In genomic region chr4:112247021-112247420, GRCh38 we compare ENCODE assay signal across 27 cellular contexts.
"Had no signal": no experiment of that assay in that cellular context is flagged by ENCODE, and none has a peak within 500 bp of the region (broad histone marks: within the 10 kb centered on the region; RNA-seq: fewer than 3 reads in every experiment).

No MANE protein-coding gene starts in this region.

- H3K9me3 ChIP-seq: MG63, SJCRH30 had no signal

- DNase-seq: activated CD4-positive, alpha-beta T cell treated with anti-CD3 and anti-CD28 coated beads, Interleukin-2, amount 10 ng/mL, durations not matched to agents 24 days and 14 days; activated CD4-positive, alpha-beta T cell treated with anti-CD3 and anti-CD28 coated beads, Interleukin-2, amount 50 U/mL, for 4 hours; activated CD8-positive, alpha-beta T cell treated with anti-CD3 and anti-CD28 coated beads for 36 hours; activated gamma-delta T cell treated with Interleukin-2 at 50 U/mL for 16 hours; activated naive CD4-positive, alpha-beta T cell treated with anti-CD3 and anti-CD28 coated beads for 36 hours; activated naive CD8-positive, alpha-beta T cell treated with anti-CD3 and anti-CD28 coated beads, Interleukin-2, amount 50 U/mL, for 24 hours; activated T-cell treated with anti-CD3 and anti-CD28 coated beads, Interleukin-2, amount 50 U/mL, for 1 hour; aorta; Karpas-422; MG63; NCI-H1048; NCI-H1105 treated with DMSO at 0.1 percent for 48 hours; NCI-H1436; NCI-H1694; NCI-H2029; NCI-H345; NCI-H524 treated with DMSO at 0.1 percent for 48 hours; SHP77; SJCRH30; T1000; WERI-Rb-1 had no signal

- H3K27ac Mint-ChIP-seq: activated CD4-positive, alpha-beta T cell treated with anti-CD3 and anti-CD28 coated beads, Interleukin-2, amount 10 ng/mL, durations not matched to agents 24 days and 14 days; activated CD8-positive, alpha-beta T cell treated with anti-CD3 and anti-CD28 coated beads for 36 hours; activated naive CD4-positive, alpha-beta T cell treated with anti-CD3 and anti-CD28 coated beads for 36 hours; activated naive CD4-positive, alpha-beta T cell treated with anti-CD3 and anti-CD28 coated beads, Interleukin-2, amount 50 U/mL, for 72 hours; activated naive CD8-positive, alpha-beta T cell treated with anti-CD3 and anti-CD28 coated beads, Interleukin-2, amount 50 U/mL, for 24 hours; activated T-helper 1 cell treated with anti-CD3 and anti-CD28 coated beads, Interleukin-12 subunit alpha, Interleukin-12 subunit beta, Interleukin-2, Interleukin-4 antibody, amounts not matched to agents 30 ng/mL and 10 ng/mL and 1 ng/mL, durations not matched to agents 14 hours and 24 hours and 36 hours had no signal

- H3K4me3 Mint-ChIP-seq: activated CD4-positive, alpha-beta T cell treated with anti-CD3 and anti-CD28 coated beads, Interleukin-2, amount 10 ng/mL, durations not matched to agents 24 days and 14 days; activated CD8-positive, alpha-beta T cell treated with anti-CD3 and anti-CD28 coated beads for 36 hours; activated naive CD4-positive, alpha-beta T cell treated with anti-CD3 and anti-CD28 coated beads for 36 hours; activated naive CD8-positive, alpha-beta T cell treated with anti-CD3 and anti-CD28 coated beads, Interleukin-2, amount 50 U/mL, for 24 hours; activated T-helper 1 cell treated with anti-CD3 and anti-CD28 coated beads, Interleukin-12 subunit alpha, Interleukin-12 subunit beta, Interleukin-2, Interleukin-4 antibody, amounts not matched to agents 30 ng/mL and 10 ng/mL and 1 ng/mL, durations not matched to agents 14 hours and 24 hours and 36 hours; central memory CD8-positive, alpha-beta T cell had no signal

- H3K27me3 Mint-ChIP-seq: activated CD4-positive, alpha-beta T cell treated with anti-CD3 and anti-CD28 coated beads, Interleukin-2, amount 10 ng/mL, durations not matched to agents 24 days and 14 days; activated CD8-positive, alpha-beta T cell treated with anti-CD3 and anti-CD28 coated beads for 36 hours; activated naive CD8-positive, alpha-beta T cell treated with anti-CD3 and anti-CD28 coated beads, Interleukin-2, amount 50 U/mL, for 24 hours; central memory CD8-positive, alpha-beta T cell had no signal

- ATAC-seq: activated CD8-positive, alpha-beta T cell treated with anti-CD3 and anti-CD28 coated beads for 36 hours; activated naive CD4-positive, alpha-beta T cell treated with anti-CD3 and anti-CD28 coated beads, Interleukin-2, amount 50 U/mL, for 72 hours; activated naive CD8-positive, alpha-beta T cell treated with anti-CD3 and anti-CD28 coated beads, Interleukin-2, amount 50 U/mL, for 24 hours; Panc1 had no signal

- H3K9me3 Mint-ChIP-seq: activated CD4-positive, alpha-beta T cell treated with anti-CD3 and anti-CD28 coated beads, Interleukin-2, amount 10 ng/mL, durations not matched to agents 24 days and 14 days; activated CD8-positive, alpha-beta T cell treated with anti-CD3 and anti-CD28 coated beads for 36 hours; activated naive CD4-positive, alpha-beta T cell treated with anti-CD3 and anti-CD28 coated beads for 36 hours; activated naive CD4-positive, alpha-beta T cell treated with anti-CD3 and anti-CD28 coated beads, Interleukin-2, amount 50 U/mL, for 72 hours; activated naive CD8-positive, alpha-beta T cell treated with anti-CD3 and anti-CD28 coated beads, Interleukin-2, amount 50 U/mL, for 24 hours; activated T-helper 1 cell treated with anti-CD3 and anti-CD28 coated beads, Interleukin-12 subunit alpha, Interleukin-12 subunit beta, Interleukin-2, Interleukin-4 antibody, amounts not matched to agents 30 ng/mL and 10 ng/mL and 1 ng/mL, durations not matched to agents 14 hours and 24 hours and 36 hours; central memory CD8-positive, alpha-beta T cell had no signal

- H3K4me1 ChIP-seq: SJCRH30 had no signal

- H3K27me3 ChIP-seq: cardiac muscle cell, MG63, SJCRH30 had no signal

- H3K4me3 ChIP-seq: cardiac muscle cell, MG63, SJCRH30, SK-N-MC had no signal

- H3K36me3 Mint-ChIP-seq: activated naive CD4-positive, alpha-beta T cell treated with anti-CD3 and anti-CD28 coated beads, Interleukin-2, amount 50 U/mL, for 72 hours had no signal

- H3K36me3 ChIP-seq: cardiac muscle cell, MG63, WERI-Rb-1 had no signal

- H3K27ac ChIP-seq: cardiac muscle cell, SJCRH30, SK-N-MC, WERI-Rb-1 had no signal
